Comparison of ENCODE assay signal across 11 cellular contexts in genomic region chr18:79588636-79589481, GRCh38.
DNase-seq lines count a peak whose midpoint lies in the region; ATAC-seq and TF ChIP-seq lines count a peak whose summit lies in the region.
"Had no signal": no experiment of that assay in that cellular context is flagged by ENCODE, and none has a peak within 500 bp of the region (broad histone marks: within the 10 kb centered on the region; RNA-seq: fewer than 3 reads in every experiment).

No MANE protein-coding gene starts in this region.

- DNase-seq in activated naive CD4-positive, alpha-beta T cell treated with anti-CD3 and anti-CD28 coated beads, Interleukin-2, amount 10 ng/mL, durations not matched to agents 7 days and 5 days = peak; percentile 9
- DNase-seq in activated naive CD4-positive, alpha-beta T cell (lab: John Stamatoyannopoulos, UW) = no peak
- DNase-seq in esophagus muscularis mucosa (ENCODE audit: extremely low spot score) = peak; percentile 96
- peak; percentile 93 to 94 for DNase-seq in uterus
- no peak for DNase-seq in NCI-H526 (lab: John Stamatoyannopoulos, UW)
- no peak for DNase-seq in superior temporal gyrus (ENCODE audit: extremely low spot score)
- DNase-seq: activated T-cell treated with anti-CD3 and anti-CD28 coated beads, Interleukin-2, amount 50 U/mL, for 48 hours; CD4-positive, alpha-beta T cell; NCI-H2081 treated with DMSO at 0.1 percent for 48 hours had no signal

- no peak for TF ChIP-seq EP300 in esophagus muscularis mucosa (IDR thresholded peaks at IDR 0.05)

- intact Hi-C loops in esophagus muscularis mucosa (cut with DNase I) = no loop called here
- intact Hi-C loops in uterus (cut with DNase I; ENCODE audit: low total_unique reads) = no loop called here

- no peak for ATAC-seq in activated T-helper 17 cell treated with anti-CD3 and anti-CD28 coated beads, Interleukin-2, amount 50 U/mL, for 72 hours (replicated peaks)

- H3K36me3 ChIP-seq in esophagus muscularis mucosa (no peaks in the 10 kb centered on the region), mesodermal cell (ENCODE audit: control insufficient read depth, insufficient read depth, low read length) (no peaks in the 10 kb centered on the region), uterus (no peaks in the 10 kb centered on the region)

- TF ChIP-seq POLR2A in esophagus muscularis mucosa (IDR thresholded peaks at IDR 0.05; ENCODE audit: low read depth) = no peak
- TF ChIP-seq POLR2A in uterus (IDR thresholded peaks at IDR 0.05) = peak in 1 of 2 donors; percentile 11

- H3K4me3 ChIP-seq in esophagus muscularis mucosa (peak overlapping the region in 1 of 4 donors; percentile 30), mesodermal cell (ENCODE audit: extremely low read depth, insufficient read depth, low read length, poor library complexity, severe bottlenecking) (no peak overlapping the region), uterus (no peak overlapping the region)

- CTCF ChIA-PET in activated naive CD4-positive, alpha-beta T cell treated with anti-CD3 and anti-CD28 coated beads, Interleukin-2, amount 10 ng/mL, durations not matched to agents 7 days and 5 days (lab: Charles Lee) = no interaction called here

- H3K27ac Mint-ChIP-seq in activated naive CD4-positive, alpha-beta T cell treated with anti-CD3 and anti-CD28 coated beads, Interleukin-2, amount 10 ng/mL, durations not matched to agents 7 days and 5 days = no peak overlapping the region
- no peak overlapping the region for H3K27ac Mint-ChIP-seq in activated T-helper 17 cell treated with anti-CD3 and anti-CD28 coated beads, Interleukin-2, amount 50 U/mL, for 72 hours
- H3K27ac Mint-ChIP-seq: CD4-positive, alpha-beta T cell had no signal

- peaks cover 18 to 37% (median 34%) of the 10 kb centered on the region in 4 donors for H3K4me1 ChIP-seq in esophagus muscularis mucosa
- peaks cover 26% of the 10 kb centered on the region for H3K4me1 ChIP-seq in mesodermal cell (ENCODE audit: control insufficient read depth, insufficient read depth, low read length, poor library complexity, severe bottlenecking)
- peaks cover 0 to 13% of the 10 kb centered on the region in 2 donors for H3K4me1 ChIP-seq in uterus

- H3K27ac ChIP-seq in esophagus muscularis mucosa (replicated peaks in 1 of 4) (peak overlapping the region; percentile 44 to 78 (median 62)), mesodermal cell (ENCODE audit: low read depth, low read length, severe bottlenecking) (peak overlapping the region; percentile 68), uterus (peak overlapping the region; percentile 63 to 79)

- H3K27me3 Mint-ChIP-seq in activated naive CD4-positive, alpha-beta T cell treated with anti-CD3 and anti-CD28 coated beads, Interleukin-2, amount 10 ng/mL, durations not matched to agents 7 days and 5 days = peaks cover 13% of the 10 kb centered on the region
- H3K27me3 Mint-ChIP-seq in activated T-helper 17 cell treated with anti-CD3 and anti-CD28 coated beads, Interleukin-2, amount 50 U/mL, for 72 hours = peaks cover 8% of the 10 kb centered on the region

- WGBS in esophagus muscularis mucosa = 53% methylated on average over 27 of the region's 38 CpGs
- WGBS in mesodermal cell (ENCODE audit: insufficient coverage in 2 of 2), 2 experiments = 68 to 69% methylated on average over 31 to 35 of the region's 38 CpGs

- no peak overlapping the region for H3K4me3 Mint-ChIP-seq in activated naive CD4-positive, alpha-beta T cell treated with anti-CD3 and anti-CD28 coated beads, Interleukin-2, amount 10 ng/mL, durations not matched to agents 7 days and 5 days
- H3K4me3 Mint-ChIP-seq in activated T-helper 17 cell treated with anti-CD3 and anti-CD28 coated beads, Interleukin-2, amount 50 U/mL, for 72 hours = no peak overlapping the region
- H3K4me3 Mint-ChIP-seq: CD4-positive, alpha-beta T cell had no signal

- no peaks in the 10 kb centered on the region for H3K4me1 Mint-ChIP-seq in activated naive CD4-positive, alpha-beta T cell treated with anti-CD3 and anti-CD28 coated beads, Interleukin-2, amount 10 ng/mL, durations not matched to agents 7 days and 5 days
- H3K4me1 Mint-ChIP-seq in activated T-helper 17 cell treated with anti-CD3 and anti-CD28 coated beads, Interleukin-2, amount 50 U/mL, for 72 hours = no peaks in the 10 kb centered on the region

- no peaks in the 10 kb centered on the region for H3K9me3 Mint-ChIP-seq in activated naive CD4-positive, alpha-beta T cell treated with anti-CD3 and anti-CD28 coated beads, Interleukin-2, amount 10 ng/mL, durations not matched to agents 7 days and 5 days
- no peaks in the 10 kb centered on the region for H3K9me3 Mint-ChIP-seq in activated T-helper 17 cell treated with anti-CD3 and anti-CD28 coated beads, Interleukin-2, amount 50 U/mL, for 72 hours
- H3K9me3 Mint-ChIP-seq: CD4-positive, alpha-beta T cell had no signal

- TF ChIP-seq CTCF in esophagus muscularis mucosa (IDR thresholded peaks at IDR 0.05) = no peak
- TF ChIP-seq CTCF in uterus (IDR thresholded peaks at IDR 0.05) = peak in 1 of 4 experiments; percentile 28

- H3K27me3 ChIP-seq in esophagus muscularis mucosa (peaks cover 0 to 3% (median 0%) of the 10 kb centered on the region in 4 donors), uterus (no peaks in the 10 kb centered on the region)

- no peaks in the 10 kb centered on the region for H3K36me3 Mint-ChIP-seq in activated naive CD4-positive, alpha-beta T cell treated with anti-CD3 and anti-CD28 coated beads, Interleukin-2, amount 10 ng/mL, durations not matched to agents 7 days and 5 days
- H3K36me3 Mint-ChIP-seq in activated T-helper 17 cell treated with anti-CD3 and anti-CD28 coated beads, Interleukin-2, amount 50 U/mL, for 72 hours (ENCODE audit: low read depth) = no peaks in the 10 kb centered on the region

- H3K9me3 ChIP-seq in esophagus muscularis mucosa (peaks cover 0 to 5% (median 2%) of the 10 kb centered on the region in 4 donors), mesodermal cell (ENCODE audit: control insufficient read depth, low read length) (peaks cover 9% of the 10 kb centered on the region), uterus (no peaks in the 10 kb centered on the region)

Comparison
In these comparisons a context has a peak if more than half of its experiments do, and no peak if none do; other contexts are left out.
1. DNase-seq: peak in activated naive CD4-positive, alpha-beta T cell treated with anti-CD3 and anti-CD28 coated beads, Interleukin-2, amount 10 ng/mL, durations not matched to agents 7 days and 5 days (single experiment), esophagus muscularis mucosa (single experiment) and uterus (2 of 2); none in activated naive CD4-positive, alpha-beta T cell (0 of 4), NCI-H526 (0 of 2) and superior temporal gyrus (single experiment).
2. Peak in every context shown above with its lines, with median percentiles within 50 percentile points of each other: H3K27ac ChIP-seq.